ENCODE assay signal across 1 cellular context in the genomic region with DNA sequence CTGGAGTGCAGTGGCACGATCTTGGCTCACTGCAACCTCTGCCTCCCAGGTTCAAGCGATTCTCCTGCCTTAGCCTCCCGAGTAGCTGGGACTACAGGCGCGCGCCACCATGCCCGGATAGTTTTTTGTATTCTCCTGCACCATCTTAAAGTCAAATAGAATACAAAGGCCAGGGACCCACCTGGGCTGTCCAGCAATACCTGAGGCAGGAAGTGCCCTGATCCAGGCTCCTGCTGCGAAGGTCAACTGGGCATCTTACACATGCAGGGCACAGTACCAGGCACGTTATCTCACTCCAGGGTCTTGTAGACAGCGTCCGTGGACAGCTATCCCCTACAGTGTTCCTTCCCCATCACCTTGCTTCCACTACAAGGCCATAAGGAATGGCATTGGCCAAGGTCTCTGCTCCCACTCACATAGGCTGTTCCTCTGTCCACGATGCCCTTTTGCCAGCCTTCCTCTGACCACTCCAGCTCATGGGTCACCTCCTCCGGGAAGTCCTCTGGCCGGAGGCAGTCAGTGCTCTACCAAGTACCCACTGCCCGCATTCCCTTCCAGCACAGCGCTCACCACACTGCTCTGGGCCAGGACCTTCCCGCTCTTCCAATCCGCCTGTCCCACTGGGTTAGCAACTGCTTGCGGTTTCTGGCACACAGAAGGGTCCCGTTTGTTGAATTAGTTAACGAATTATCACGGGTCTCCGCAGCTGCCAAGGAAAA.
TF ChIP-seq lines count a peak whose summit lies in the region.

No MANE protein-coding gene starts in this region.

TF ChIP-seq in GM23338, 12 proteins besides CTCF, POLR2A, EP300 and RAD21 (continued from another document):
- TF ChIP-seq REST (IDR thresholded peaks at IDR 0.05; ENCODE audit: unreplicated experiment) = no peak
